23 cellular contexts compared by ENCODE assay signal in genomic region chr1:99527545-99527944, GRCh38.
"Had no signal": no experiment of that assay in that cellular context is flagged by ENCODE, and none has a peak within 500 bp of the region (broad histone marks: within the 10 kb centered on the region; RNA-seq: fewer than 3 reads in every experiment).

No MANE protein-coding gene starts in this region.

- H3K36me3 Mint-ChIP-seq: naive thymus-derived CD4-positive, alpha-beta T cell; neural progenitor cell; stimulated activated effector memory CD8-positive, alpha-beta T cell treated with anti-CD3 and anti-CD28 coated beads, Interleukin-12 subunit alpha, Interleukin-12 subunit beta, amount 100 ng/mL, for 72 hours; type B pancreatic cell had no signal

- H3K4me1 ChIP-seq: left lung, parathyroid adenoma, prostate gland, right atrium auricular region, sigmoid colon, stomach, testis, tibial artery had no signal

- H3K4me1 Mint-ChIP-seq: naive thymus-derived CD4-positive, alpha-beta T cell; nephron; stimulated activated effector memory CD8-positive, alpha-beta T cell treated with anti-CD3 and anti-CD28 coated beads, Interleukin-12 subunit alpha, Interleukin-12 subunit beta, amount 100 ng/mL, for 72 hours had no signal

- H3K27me3 ChIP-seq: esophagus squamous epithelium, gastrocnemius medialis, left lung, neural progenitor cell, right atrium auricular region, sigmoid colon, stomach, testis, tibial artery had no signal

- H3K9ac ChIP-seq: neural progenitor cell, parathyroid adenoma had no signal

- H3K27ac Mint-ChIP-seq: effector memory CD8-positive, alpha-beta T cell; naive thymus-derived CD4-positive, alpha-beta T cell; nephron; neural progenitor cell; stimulated activated effector memory CD8-positive, alpha-beta T cell treated with anti-CD3 and anti-CD28 coated beads, Interleukin-12 subunit alpha, Interleukin-12 subunit beta, amount 100 ng/mL, for 72 hours had no signal

- H3K9me3 ChIP-seq: esophagus squamous epithelium, gastrocnemius medialis, left lung, prostate gland, right atrium auricular region, sigmoid colon, stomach, testis, tibial artery had no signal

- H3K27ac ChIP-seq: esophagus squamous epithelium, gastrocnemius medialis, left lung, neural progenitor cell, parathyroid adenoma, prostate gland, right atrium auricular region, sigmoid colon, stomach, testis, tibial artery had no signal

- ATAC-seq: effector memory CD8-positive, alpha-beta T cell; gastrocnemius medialis; naive thymus-derived CD4-positive, alpha-beta T cell; stimulated activated effector memory CD8-positive, alpha-beta T cell treated with anti-CD3 and anti-CD28 coated beads, Interleukin-12 subunit alpha, Interleukin-12 subunit beta, amount 100 ng/mL, for 72 hours had no signal

- H3K9me3 Mint-ChIP-seq: effector memory CD8-positive, alpha-beta T cell; stimulated activated effector memory CD8-positive, alpha-beta T cell treated with anti-CD3 and anti-CD28 coated beads, Interleukin-12 subunit alpha, Interleukin-12 subunit beta, amount 100 ng/mL, for 72 hours; type B pancreatic cell had no signal

- DNase-seq: cortex of kidney; effector memory CD8-positive, alpha-beta T cell; erythroblast; esophagus squamous epithelium; gastrocnemius medialis; head of caudate nucleus; kidney; left lung; naive thymus-derived CD4-positive, alpha-beta T cell; sigmoid colon; stimulated activated CD4-positive, alpha-beta T cell treated with anti-CD3 and anti-CD28 coated beads, Interleukin-2, amount 100 ng/mL, for 24 hours; stimulated activated CD4-positive, alpha-beta T cell treated with anti-CD3 and anti-CD28 coated beads, Interleukin-4, amount 100 ng/mL, for 24 hours; stimulated activated naive CD4-positive, alpha-beta T cell treated with Interleukin-2 at 50 U/mL for 16 hours; stomach; testis; tibial artery had no signal

- H2AFZ ChIP-seq: parathyroid adenoma had no signal

- H3K36me3 ChIP-seq: esophagus squamous epithelium, gastrocnemius medialis, left lung, neural progenitor cell, prostate gland, right atrium auricular region, sigmoid colon, stomach, tibial artery had no signal

- H3K79me2 ChIP-seq: parathyroid adenoma had no signal

- H3K4me3 Mint-ChIP-seq: effector memory CD8-positive, alpha-beta T cell; naive thymus-derived CD4-positive, alpha-beta T cell; nephron; neural progenitor cell; stimulated activated effector memory CD8-positive, alpha-beta T cell treated with anti-CD3 and anti-CD28 coated beads, Interleukin-12 subunit alpha, Interleukin-12 subunit beta, amount 100 ng/mL, for 72 hours; type B pancreatic cell had no signal

- H3K4me2 ChIP-seq: neural progenitor cell had no signal

- H3K4me3 ChIP-seq: esophagus squamous epithelium, gastrocnemius medialis, left lung, neural progenitor cell, prostate gland, right atrium auricular region, sigmoid colon, stomach, testis, tibial artery had no signal
